Comparison of ENCODE assay signal across 8 cellular contexts in the genomic region with DNA sequence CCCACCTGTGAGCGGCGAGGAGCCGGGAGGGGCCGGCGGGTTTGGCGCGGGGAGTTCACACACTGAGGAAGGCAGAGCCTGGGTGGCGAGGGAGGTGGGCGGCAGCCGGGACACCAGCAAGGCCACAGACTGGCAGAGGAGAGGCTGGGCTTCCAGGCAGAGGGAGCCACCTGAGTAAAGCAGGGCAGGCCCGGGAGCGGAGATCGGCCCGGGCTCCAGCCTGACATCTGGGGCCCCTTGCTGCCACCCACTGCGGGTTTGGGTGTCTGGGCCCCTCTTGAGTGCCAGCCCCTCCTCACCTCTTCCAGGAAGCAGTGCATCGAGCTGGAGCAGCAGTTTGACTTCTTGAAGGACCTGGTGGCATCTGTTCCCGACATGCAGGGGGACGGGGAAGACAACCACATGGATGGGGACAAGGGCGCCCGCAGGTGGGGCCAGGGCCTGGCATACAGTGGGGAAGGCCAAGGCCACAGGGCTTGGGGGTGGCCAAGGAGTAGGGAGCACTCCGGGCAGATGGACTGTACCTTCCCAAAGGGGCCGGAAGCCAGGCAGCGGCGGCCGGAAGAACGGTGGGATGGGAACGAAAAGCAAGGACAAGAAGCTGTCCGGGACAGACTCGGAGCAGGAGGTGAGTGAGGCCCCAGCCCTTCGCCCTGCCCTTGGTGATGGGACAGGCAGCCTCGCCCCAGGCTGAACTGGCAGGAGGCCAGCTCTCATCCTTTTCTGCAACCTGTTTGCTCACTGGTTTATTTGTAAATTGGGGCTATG. TPM values are rescaled to one million over a fixed set of nuclear protein-coding genes. Genes with fewer than 3 reads are reported as not detected.
DNase-seq lines count a peak whose midpoint lies in the region; ATAC-seq, FAIRE-seq and TF ChIP-seq lines count a peak whose summit lies in the region.

No MANE protein-coding gene starts in this region.

- H3K36me3 ChIP-seq in CD4-positive, CD25-positive, alpha-beta regulatory T cell (ENCODE audit: control insufficient read depth, insufficient read depth, low read length): peaks cover 13% of the 10 kb centered on the region
- H3K36me3 ChIP-seq in astrocyte (ENCODE audit: insufficient read depth, low read length) (peaks cover 17% of the 10 kb centered on the region), lower lobe of right lung (peaks cover 28% of the 10 kb centered on the region), tibial nerve (peaks cover 0 to 35% (median 4%) of the 10 kb centered on the region in 3 donors)

- H3K27ac ChIP-seq in CD4-positive, CD25-positive, alpha-beta regulatory T cell (ENCODE audit: insufficient read depth, low read length, poor library complexity, severe bottlenecking): peak overlapping the region; percentile 81
- H3K27ac ChIP-seq in astrocyte (ENCODE audit: low read depth, low read length) (peak overlapping the region; percentile 63), lower lobe of right lung (peak overlapping the region; percentile 88), tibial nerve (peak overlapping the region in 2 of 4 donors; percentile 83 to 87)

- H3K27ac Mint-ChIP-seq in CD4-positive, CD25-positive, alpha-beta regulatory T cell: peak overlapping the region; percentile 86 to 97 (median 92)
- H3K27ac Mint-ChIP-seq in astrocyte (ENCODE audit: unreplicated experiment): no peak overlapping the region

- no peak for TF ChIP-seq POLR2A in tibial nerve (IDR thresholded peaks at IDR 0.05)

- H3K27me3 ChIP-seq in CD4-positive, CD25-positive, alpha-beta regulatory T cell (ENCODE audit: control insufficient read depth, insufficient read depth, low read length): no peaks in the 10 kb centered on the region
- H3K27me3 ChIP-seq in astrocyte (ENCODE audit: insufficient read depth, low read length): no peaks in the 10 kb centered on the region
- H3K27me3 ChIP-seq in lower lobe of right lung (ENCODE audit: low read depth): no peaks in the 10 kb centered on the region
- no peaks in the 10 kb centered on the region for H3K27me3 ChIP-seq in tibial nerve

- intact Hi-C loops in lower lobe of right lung (cut with DNase I): no loop called here

- no peak for FAIRE-seq in astrocyte (lab: Jason Lieb, UNC)
- FAIRE-seq in RCC 7860 (lab: Jason Lieb, UNC): no peak

- peak overlapping the region; percentile 80 for H3K9ac ChIP-seq in astrocyte (ENCODE audit: low read length)

- peaks cover 46% of the 10 kb centered on the region for H3K4me1 ChIP-seq in CD4-positive, CD25-positive, alpha-beta regulatory T cell (ENCODE audit: control insufficient read depth, insufficient read depth, low read length, poor library complexity, severe bottlenecking)
- H3K4me1 ChIP-seq in astrocyte (ENCODE audit: insufficient read depth, low read length) (peaks cover 42% of the 10 kb centered on the region), lower lobe of right lung (peaks cover 43% of the 10 kb centered on the region), tibial nerve (peaks cover 4 to 48% (median 38%) of the 10 kb centered on the region in 4 donors)

- peak overlapping the region; percentile 90 to 98 (median 94) for H3K4me3 Mint-ChIP-seq in CD4-positive, CD25-positive, alpha-beta regulatory T cell
- peak overlapping the region; percentile 91 for H3K4me3 Mint-ChIP-seq in astrocyte (ENCODE audit: unreplicated experiment)

- H3K9me3 Mint-ChIP-seq in CD4-positive, CD25-positive, alpha-beta regulatory T cell: no peaks in the 10 kb centered on the region
- no peaks in the 10 kb centered on the region for H3K9me3 Mint-ChIP-seq in astrocyte (ENCODE audit: unreplicated experiment)

- H3K36me3 Mint-ChIP-seq in CD4-positive, CD25-positive, alpha-beta regulatory T cell: peaks cover 16% of the 10 kb centered on the region
- peaks cover 10% of the 10 kb centered on the region for H3K36me3 Mint-ChIP-seq in astrocyte (ENCODE audit: low read depth, unreplicated experiment)

- ATAC-seq in CD4-positive, CD25-positive, alpha-beta regulatory T cell (ENCODE audit: low read depth in 2 of 2): no peak
- ATAC-seq in HG03025 (IDR thresholded peaks at IDR 0.05; ENCODE audit: low FRiP score, unreplicated experiment) (peak; percentile 5), lower lobe of right lung (peak in 1 of 2 donors; percentile 20), esophagus mucosa (no peak)

- H3K4me2 ChIP-seq in astrocyte (ENCODE audit: low read length): peak overlapping the region; percentile 95

- H2AFZ ChIP-seq in astrocyte (ENCODE audit: low read depth, low read length): peak overlapping the region; percentile 9

- no peaks in the 10 kb centered on the region for H3K9me3 ChIP-seq in CD4-positive, CD25-positive, alpha-beta regulatory T cell (ENCODE audit: control insufficient read depth in 2 of 2, low read length in 2 of 2)
- H3K9me3 ChIP-seq in astrocyte (ENCODE audit: insufficient read depth, low read depth, low read length) (no peaks in the 10 kb centered on the region), lower lobe of right lung (no peaks in the 10 kb centered on the region), tibial nerve (no peaks in the 10 kb centered on the region)

- no peak for DNase-seq in CD4-positive, CD25-positive, alpha-beta regulatory T cell
- DNase-seq in astrocyte (ENCODE audit: low read depth) (no peak), lower lobe of right lung (no peak), tibial nerve (ENCODE audit: low spot score in 2 of 2) (no peak), RCC 7860 (ENCODE audit: low spot score) (no peak), putamen (ENCODE audit: low spot score) (no peak)

- no peak for TF ChIP-seq EP300 in tibial nerve (IDR thresholded peaks at IDR 0.05)

- no peaks in the 10 kb centered on the region for H3K27me3 Mint-ChIP-seq in CD4-positive, CD25-positive, alpha-beta regulatory T cell
- H3K27me3 Mint-ChIP-seq in astrocyte (ENCODE audit: low read depth, unreplicated experiment): no peaks in the 10 kb centered on the region

- peaks cover 52% of the 10 kb centered on the region for H3K79me2 ChIP-seq in astrocyte (ENCODE audit: insufficient read depth, low read length)

- TF ChIP-seq CTCF in astrocyte (IDR thresholded peaks at IDR 0.05; ENCODE audit: insufficient read depth, low read depth, low read length) (no peak), lower lobe of right lung (IDR thresholded peaks at IDR 0.05) (no peak), tibial nerve (IDR thresholded peaks at IDR 0.05) (no peak)

- H3K4me1 Mint-ChIP-seq in CD4-positive, CD25-positive, alpha-beta regulatory T cell: peaks cover 0 to 52% (median 17%) of the 10 kb centered on the region in 4 donors
- H3K4me1 Mint-ChIP-seq in astrocyte (ENCODE audit: low read depth, unreplicated experiment): peaks cover 19% of the 10 kb centered on the region

- peak overlapping the region; percentile 37 for H3K4me3 ChIP-seq in CD4-positive, CD25-positive, alpha-beta regulatory T cell (ENCODE audit: low read depth, low read length)
- H3K4me3 ChIP-seq in astrocyte (ENCODE audit: insufficient read depth, low read depth, low read length) (peak overlapping the region; percentile 72), lower lobe of right lung (peak overlapping the region; percentile 99), tibial nerve (peak overlapping the region; percentile 60 to 86 (median 72))

- WGBS in tibial nerve, 2 donors: 25 to 33% methylated on average over 30 to 31 of the region's 31 CpGs

- peaks cover 9% of the 10 kb centered on the region for H4K20me1 ChIP-seq in astrocyte (ENCODE audit: insufficient read depth, low read length)

RNA-seq across cellular contexts. Expression of a gene that starts 1.0 kb away (rescaled TPM):
- total RNA-seq in CD4-positive, CD25-positive, alpha-beta regulatory T cell: 82.8 TPM
- polyA plus RNA-seq in CD4-positive, CD25-positive, alpha-beta regulatory T cell: 100 to 1,000 TPM in 2 of 4 donors, 10 to 100 TPM in 2; 78.2 to 106 (median 91.4) TPM
- total RNA-seq in astrocyte (158 and 169 TPM in 2 replicates), lower lobe of right lung (63.3 TPM), tibial nerve (100 to 1,000 TPM in 2 of 4 donors, 10 to 100 TPM in 2; 64.5 to 134 (median 93.3) TPM), esophagus mucosa (76.2 TPM)

RNA-seq across cellular contexts. Expression of a gene that starts 1.4 kb away (rescaled TPM):
- total RNA-seq in CD4-positive, CD25-positive, alpha-beta regulatory T cell: 21.6 TPM
- polyA plus RNA-seq in CD4-positive, CD25-positive, alpha-beta regulatory T cell: 10 to 100 TPM; 65.8 to 90.7 (median 85.0) TPM
- 34.6 and 35.3 TPM in 2 replicates for total RNA-seq in astrocyte
- 36.5 TPM for total RNA-seq in lower lobe of right lung
- total RNA-seq in tibial nerve: 10 to 100 TPM; 14.7 to 30.4 (median 21.7) TPM
- total RNA-seq in esophagus mucosa: 16.9 TPM

RNA-seq across cellular contexts. Expression of a gene that starts 20.0 kb away (rescaled TPM):
- total RNA-seq in CD4-positive, CD25-positive, alpha-beta regulatory T cell: 2.7 TPM
- polyA plus RNA-seq in CD4-positive, CD25-positive, alpha-beta regulatory T cell: not detected
- 24.5 and 37.9 TPM in 2 replicates for total RNA-seq in astrocyte
- total RNA-seq in lower lobe of right lung: 2.2 TPM
- 1 to 10 TPM in 3 of 4 donors, not detected in 1; 1.3 to 3.3 (median 1.4) TPM for total RNA-seq in tibial nerve
- total RNA-seq in esophagus mucosa: 28.9 TPM

RNA-seq across cellular contexts. Expression of a gene that starts 25.1 kb away (rescaled TPM):
- not detected for total RNA-seq in CD4-positive, CD25-positive, alpha-beta regulatory T cell
- polyA plus RNA-seq in CD4-positive, CD25-positive, alpha-beta regulatory T cell: not detected
- not detected in 2 replicates for total RNA-seq in astrocyte
- total RNA-seq in lower lobe of right lung: not detected
- not detected for total RNA-seq in tibial nerve
- not detected for total RNA-seq in esophagus mucosa

RNA-seq across cellular contexts. Expression of a gene that starts 29.7 kb away (rescaled TPM):
- total RNA-seq in CD4-positive, CD25-positive, alpha-beta regulatory T cell: 20.7 TPM
- polyA plus RNA-seq in CD4-positive, CD25-positive, alpha-beta regulatory T cell: 10 to 100 TPM; 58.7 to 74.0 (median 63.2) TPM
- total RNA-seq in astrocyte (29.9 and 31.4 TPM in 2 replicates), lower lobe of right lung (28.6 TPM), tibial nerve (100 to 1,000 TPM in 2 of 4 donors, 10 to 100 TPM in 2; 73.0 to 108 (median 89.4) TPM), esophagus mucosa (15.3 TPM)

Comparison
In these comparisons a context has a peak if more than half of its experiments do, and no peak if none do; other contexts are left out.
1. H3K4me3 ChIP-seq: peak in every context shown above with its lines; median percentile 99 in lower lobe of right lung; 72 in astrocyte; 72 in tibial nerve; 37 in CD4-positive, CD25-positive, alpha-beta regulatory T cell.